In the genomic region with DNA sequence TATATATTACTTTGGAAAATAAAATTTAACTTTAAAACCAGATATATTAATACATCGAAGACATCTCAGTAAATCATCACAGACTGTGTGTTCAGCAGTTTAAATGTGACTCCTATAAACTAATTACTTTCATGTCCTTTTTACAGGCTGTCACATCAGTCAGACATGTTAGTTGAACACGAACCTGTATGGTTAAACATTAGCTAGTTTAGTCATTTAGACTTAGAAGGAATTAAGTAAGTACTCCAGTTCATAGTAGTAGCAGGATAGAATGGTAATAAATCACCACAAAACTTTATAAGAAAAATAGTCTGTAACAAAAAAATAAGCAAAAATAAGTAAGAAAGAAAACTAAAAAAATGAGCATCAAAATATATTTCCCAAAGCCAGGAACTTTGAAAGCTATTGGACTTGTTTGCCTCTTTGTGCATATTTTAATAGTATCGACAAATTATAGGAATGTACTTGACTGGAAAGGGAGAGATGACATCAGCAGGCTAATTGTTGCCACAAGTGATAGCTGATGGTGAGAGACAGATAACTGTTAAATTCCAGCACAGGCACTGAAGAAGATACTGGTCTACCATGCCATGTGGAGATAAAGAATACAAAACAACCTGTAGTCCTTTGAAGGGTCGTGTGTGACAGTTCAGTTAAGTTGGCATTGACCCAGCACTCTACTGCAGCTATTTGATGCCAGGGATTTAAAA, we compare ENCODE assay signal across 2 cellular contexts.
TF ChIP-seq lines count a peak whose summit lies in the region.

No MANE protein-coding gene starts in this region.

TF ChIP-seq in A549, 52 proteins besides CTCF, POLR2A, EP300 and RAD21 (continued from another document):
- TF ChIP-seq, protein P1, sequence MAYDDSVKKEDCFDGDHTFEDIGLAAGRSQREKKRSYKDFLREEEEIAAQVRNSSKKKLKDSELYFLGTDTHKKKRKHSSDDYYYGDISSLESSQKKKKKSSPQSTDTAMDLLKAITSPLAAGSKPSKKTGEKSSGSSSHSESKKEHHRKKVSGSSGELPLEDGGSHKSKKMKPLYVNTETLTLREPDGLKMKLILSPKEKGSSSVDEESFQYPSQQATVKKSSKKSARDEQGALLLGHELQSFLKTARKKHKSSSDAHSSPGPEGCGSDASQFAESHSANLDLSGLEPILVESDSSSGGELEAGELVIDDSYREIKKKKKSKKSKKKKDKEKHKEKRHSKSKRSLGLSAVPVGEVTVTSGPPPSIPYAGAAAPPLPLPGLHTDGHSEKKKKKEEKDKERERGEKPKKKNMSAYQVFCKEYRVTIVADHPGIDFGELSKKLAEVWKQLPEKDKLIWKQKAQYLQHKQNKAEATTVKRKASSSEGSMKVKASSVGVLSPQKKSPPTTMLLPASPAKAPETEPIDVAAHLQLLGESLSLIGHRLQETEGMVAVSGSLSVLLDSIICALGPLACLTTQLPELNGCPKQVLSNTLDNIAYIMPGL (CRISPR knock-in tag; IDR thresholded peaks at IDR 0.05; ENCODE audit: borderline replicate concordance): no peak
- no peak for TF ChIP-seq MYC (IDR thresholded peaks at IDR 0.05; ENCODE audit: borderline replicate concordance, low read length)
- TF ChIP-seq PHF8 (IDR thresholded peaks at IDR 0.05; ENCODE audit: borderline replicate concordance, low read depth): no peak
- TF ChIP-seq EHF (CRISPR knock-in tag; IDR thresholded peaks at IDR 0.05): no peak
- TF ChIP-seq NPAS2 (CRISPR knock-in tag; IDR thresholded peaks at IDR 0.05; ENCODE audit: borderline replicate concordance): no peak
- no peak for TF ChIP-seq SREBF2 (IDR thresholded peaks at IDR 0.05)
- TF ChIP-seq KDM5A (IDR thresholded peaks at IDR 0.05): no peak
- no peak for TF ChIP-seq TFCP2L1 (CRISPR knock-in tag; IDR thresholded peaks at IDR 0.05)
- TF ChIP-seq, protein P2, sequence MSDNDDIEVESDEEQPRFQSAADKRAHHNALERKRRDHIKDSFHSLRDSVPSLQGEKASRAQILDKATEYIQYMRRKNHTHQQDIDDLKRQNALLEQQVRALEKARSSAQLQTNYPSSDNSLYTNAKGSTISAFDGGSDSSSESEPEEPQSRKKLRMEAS (IDR thresholded peaks at IDR 0.05): no peak
- no peak for TF ChIP-seq HEYL (CRISPR knock-in tag; IDR thresholded peaks at IDR 0.05)
- no peak for TF ChIP-seq FOSL2 (IDR thresholded peaks at IDR 0.05)
- no peak for TF ChIP-seq FOSL2 (CRISPR knock-in tag; IDR thresholded peaks at IDR 0.05)
- TF ChIP-seq ZC3H11A (IDR thresholded peaks at IDR 0.05): no peak
- TF ChIP-seq NFE2L2 (conservative IDR thresholded peaks at IDR 0.05; ENCODE audit: low read length): no peak
- TF ChIP-seq, protein P3, sequence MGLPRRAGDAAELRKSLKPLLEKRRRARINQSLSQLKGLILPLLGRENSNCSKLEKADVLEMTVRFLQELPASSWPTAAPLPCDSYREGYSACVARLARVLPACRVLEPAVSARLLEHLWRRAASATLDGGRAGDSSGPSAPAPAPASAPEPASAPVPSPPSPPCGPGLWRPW (IDR thresholded peaks at IDR 0.05): no peak
- TF ChIP-seq HDAC2 (IDR thresholded peaks at IDR 0.05): no peak

TF ChIP-seq in HepG2, 621 proteins besides CTCF, POLR2A, EP300 and RAD21 (continued from another document):
- TF ChIP-seq, protein P4, sequence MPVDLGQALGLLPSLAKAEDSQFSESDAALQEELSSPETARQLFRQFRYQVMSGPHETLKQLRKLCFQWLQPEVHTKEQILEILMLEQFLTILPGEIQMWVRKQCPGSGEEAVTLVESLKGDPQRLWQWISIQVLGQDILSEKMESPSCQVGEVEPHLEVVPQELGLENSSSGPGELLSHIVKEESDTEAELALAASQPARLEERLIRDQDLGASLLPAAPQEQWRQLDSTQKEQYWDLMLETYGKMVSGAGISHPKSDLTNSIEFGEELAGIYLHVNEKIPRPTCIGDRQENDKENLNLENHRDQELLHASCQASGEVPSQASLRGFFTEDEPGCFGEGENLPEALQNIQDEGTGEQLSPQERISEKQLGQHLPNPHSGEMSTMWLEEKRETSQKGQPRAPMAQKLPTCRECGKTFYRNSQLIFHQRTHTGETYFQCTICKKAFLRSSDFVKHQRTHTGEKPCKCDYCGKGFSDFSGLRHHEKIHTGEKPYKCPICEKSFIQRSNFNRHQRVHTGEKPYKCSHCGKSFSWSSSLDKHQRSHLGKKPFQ (CRISPR knock-in tag; IDR thresholded peaks at IDR 0.05; ENCODE audit: insufficient replicate concordance): no peak
- TF ChIP-seq, protein P5, sequence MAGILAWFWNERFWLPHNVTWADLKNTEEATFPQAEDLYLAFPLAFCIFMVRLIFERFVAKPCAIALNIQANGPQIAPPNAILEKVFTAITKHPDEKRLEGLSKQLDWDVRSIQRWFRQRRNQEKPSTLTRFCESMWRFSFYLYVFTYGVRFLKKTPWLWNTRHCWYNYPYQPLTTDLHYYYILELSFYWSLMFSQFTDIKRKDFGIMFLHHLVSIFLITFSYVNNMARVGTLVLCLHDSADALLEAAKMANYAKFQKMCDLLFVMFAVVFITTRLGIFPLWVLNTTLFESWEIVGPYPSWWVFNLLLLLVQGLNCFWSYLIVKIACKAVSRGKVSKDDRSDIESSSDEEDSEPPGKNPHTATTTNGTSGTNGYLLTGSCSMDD (CRISPR knock-in tag; IDR thresholded peaks at IDR 0.05): no peak
- no peak for TF ChIP-seq RFXAP (CRISPR knock-in tag; IDR thresholded peaks at IDR 0.05; ENCODE audit: borderline replicate concordance)
- TF ChIP-seq, protein P6, sequence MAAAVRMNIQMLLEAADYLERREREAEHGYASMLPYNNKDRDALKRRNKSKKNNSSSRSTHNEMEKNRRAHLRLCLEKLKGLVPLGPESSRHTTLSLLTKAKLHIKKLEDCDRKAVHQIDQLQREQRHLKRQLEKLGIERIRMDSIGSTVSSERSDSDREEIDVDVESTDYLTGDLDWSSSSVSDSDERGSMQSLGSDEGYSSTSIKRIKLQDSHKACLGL (CRISPR knock-in tag; IDR thresholded peaks at IDR 0.05): no peak
- TF ChIP-seq FOXM1 (CRISPR knock-in tag; IDR thresholded peaks at IDR 0.05): no peak
TF ChIP-seq in HepG2: peak in this region for 0.
